8 cellular contexts compared by ENCODE assay signal in the genomic region with DNA sequence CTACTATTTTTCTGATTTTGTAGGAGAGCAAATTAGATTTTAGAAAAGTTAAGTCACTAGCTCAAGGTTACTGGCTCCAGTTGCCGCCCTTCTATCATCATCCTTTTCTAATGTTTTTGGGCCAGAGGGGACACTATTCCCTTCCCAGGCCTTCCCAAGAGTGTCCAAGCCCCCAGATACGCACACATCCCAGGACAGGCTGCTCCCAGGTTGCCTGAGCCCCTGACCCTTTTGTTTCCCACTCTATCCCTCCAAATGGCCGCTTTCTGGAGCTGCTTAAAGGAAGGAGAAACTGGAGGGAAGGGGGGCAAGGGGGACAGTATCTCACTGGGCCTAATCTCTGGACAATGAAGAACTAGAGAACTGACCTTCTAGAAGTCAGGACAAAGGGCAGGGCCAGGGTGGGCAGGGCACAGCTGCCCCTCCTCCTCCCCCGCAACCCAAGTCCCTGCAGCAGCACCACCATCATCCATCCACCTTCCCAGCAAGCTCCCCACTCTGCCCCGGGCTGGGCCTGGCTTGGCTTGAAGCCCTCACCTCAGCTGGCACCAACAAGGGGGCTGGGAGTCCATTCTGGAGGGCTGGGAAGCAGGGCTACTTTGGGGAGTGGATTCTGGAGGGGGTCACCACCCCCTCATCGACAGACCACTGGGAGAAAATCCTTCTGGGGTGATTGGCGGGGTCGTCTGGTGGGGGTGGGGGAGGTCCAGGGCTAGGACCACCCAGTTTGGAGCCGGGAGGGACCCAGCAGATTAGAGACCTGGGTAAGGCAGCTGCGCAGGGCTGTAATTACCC. TPM values are rescaled to one million over a fixed set of nuclear protein-coding genes. Genes with fewer than 3 reads are reported as not detected.
DNase-seq lines count a peak whose midpoint lies in the region; ATAC-seq lines count a peak whose summit lies in the region.

No MANE protein-coding gene starts in this region.

- H3K9ac ChIP-seq in iPS-18a (ENCODE audit: low read length), result peak overlapping the region; percentile 81
- peak overlapping the region; percentile 99 for H3K9ac ChIP-seq in stomach smooth muscle (ENCODE audit: low read length in 2 of 2)

- peak overlapping the region; percentile 90 for H3K4me3 Mint-ChIP-seq in activated CD4-positive, alpha-beta T cell treated with anti-CD3 and anti-CD28 coated beads, Interleukin-2, amount 10 ng/mL, durations not matched to agents 24 days and 14 days
- peak overlapping the region; percentile 78 for H3K4me3 Mint-ChIP-seq in activated naive CD8-positive, alpha-beta T cell treated with anti-CD3 and anti-CD28 coated beads, Interleukin-2, amount 50 U/mL, for 24 hours

- peaks cover 31% of the 10 kb centered on the region for H3K4me1 ChIP-seq in iPS-18a (ENCODE audit: control insufficient read depth, low read depth, low read length)
- peaks cover 76% of the 10 kb centered on the region for H3K4me1 ChIP-seq in stomach smooth muscle (ENCODE audit: control insufficient read depth, insufficient read depth, low read length)

- H3K27me3 ChIP-seq in iPS-18a (ENCODE audit: control insufficient read depth, insufficient read depth, low read length), result peaks cover 29% of the 10 kb centered on the region
- no peaks in the 10 kb centered on the region for H3K27me3 ChIP-seq in stomach smooth muscle (ENCODE audit: control insufficient read depth in 1 of 2, insufficient read depth in 2 of 2, low read length in 2 of 2)

- H3K36me3 ChIP-seq in iPS-18a (ENCODE audit: control insufficient read depth, low read depth, low read length) (peaks cover 4% of the 10 kb centered on the region), stomach smooth muscle (ENCODE audit: control insufficient read depth in 2 of 2, insufficient read depth in 2 of 2, low read length in 2 of 2) (peaks cover 2 to 5% of the 10 kb centered on the region in 2 donors)

- peak overlapping the region; percentile 88 for H3K4me3 ChIP-seq in iPS-18a (ENCODE audit: low read length)
- peak overlapping the region; percentile 93 to 96 for H3K4me3 ChIP-seq in stomach smooth muscle (ENCODE audit: low read length in 2 of 2)

- H3K4me1 Mint-ChIP-seq in activated CD4-positive, alpha-beta T cell treated with anti-CD3 and anti-CD28 coated beads, Interleukin-2, amount 10 ng/mL, durations not matched to agents 24 days and 14 days, result peaks cover 65% of the 10 kb centered on the region
- H3K4me1 Mint-ChIP-seq in activated naive CD8-positive, alpha-beta T cell treated with anti-CD3 and anti-CD28 coated beads, Interleukin-2, amount 50 U/mL, for 24 hours, result peaks cover 72% of the 10 kb centered on the region

- intact Hi-C loops in activated CD4-positive, alpha-beta T cell treated with anti-CD3 and anti-CD28 coated beads, Interleukin-2, amount 10 ng/mL, durations not matched to agents 24 days and 14 days (cut with micrococcal nuclease), result loop anchor here (1.0 to 5.0 kb wide), 2 partner anchors 69 to 1322 kb away; a partner anchor contains a TSS

- DNase-seq in activated CD4-positive, alpha-beta T cell treated with anti-CD3 and anti-CD28 coated beads, Interleukin-2, amount 10 ng/mL, durations not matched to agents 24 days and 14 days, result peak; percentile 61
- DNase-seq in activated CD4-positive, alpha-beta T cell treated with anti-CD3 and anti-CD28 coated beads, Interleukin-2, amount 50 U/mL, for 4 hours, result no peak
- DNase-seq in activated naive CD8-positive, alpha-beta T cell treated with anti-CD3 and anti-CD28 coated beads, Interleukin-2, amount 50 U/mL, for 24 hours, result no peak
- DNase-seq in AG20443 (ENCODE audit: low spot score), result no peak
- no peak for DNase-seq in amniotic stem cell (lab: John Stamatoyannopoulos, UW)

- H3K27ac Mint-ChIP-seq in activated CD4-positive, alpha-beta T cell treated with anti-CD3 and anti-CD28 coated beads, Interleukin-2, amount 10 ng/mL, durations not matched to agents 24 days and 14 days, result peak overlapping the region; percentile 92
- H3K27ac Mint-ChIP-seq in activated naive CD8-positive, alpha-beta T cell treated with anti-CD3 and anti-CD28 coated beads, Interleukin-2, amount 50 U/mL, for 24 hours, result peak overlapping the region; percentile 80

- H3K27ac ChIP-seq in iPS-18a (ENCODE audit: low read length) (peak overlapping the region; percentile 67), stomach smooth muscle (ENCODE audit: low read length) (peak overlapping the region; percentile 99)

- no peaks in the 10 kb centered on the region for H3K9me3 ChIP-seq in iPS-18a (ENCODE audit: control insufficient read depth, low read depth, low read length)
- H3K9me3 ChIP-seq in stomach smooth muscle (ENCODE audit: control insufficient read depth in 2 of 2, low read length in 2 of 2), result no peaks in the 10 kb centered on the region

- no peak for ATAC-seq in activated naive CD8-positive, alpha-beta T cell treated with anti-CD3 and anti-CD28 coated beads, Interleukin-2, amount 50 U/mL, for 24 hours
- no peak for ATAC-seq in HG03342 (IDR thresholded peaks at IDR 0.05; ENCODE audit: unreplicated experiment)

- peaks cover 23% of the 10 kb centered on the region for H3K36me3 Mint-ChIP-seq in activated CD4-positive, alpha-beta T cell treated with anti-CD3 and anti-CD28 coated beads, Interleukin-2, amount 10 ng/mL, durations not matched to agents 24 days and 14 days (ENCODE audit: low read depth)
- peaks cover 13% of the 10 kb centered on the region for H3K36me3 Mint-ChIP-seq in activated naive CD8-positive, alpha-beta T cell treated with anti-CD3 and anti-CD28 coated beads, Interleukin-2, amount 50 U/mL, for 24 hours (ENCODE audit: low read depth)

- no peaks in the 10 kb centered on the region for H3K9me3 Mint-ChIP-seq in activated CD4-positive, alpha-beta T cell treated with anti-CD3 and anti-CD28 coated beads, Interleukin-2, amount 10 ng/mL, durations not matched to agents 24 days and 14 days
- H3K9me3 Mint-ChIP-seq in activated naive CD8-positive, alpha-beta T cell treated with anti-CD3 and anti-CD28 coated beads, Interleukin-2, amount 50 U/mL, for 24 hours, result no peaks in the 10 kb centered on the region

- no peaks in the 10 kb centered on the region for H3K27me3 Mint-ChIP-seq in activated CD4-positive, alpha-beta T cell treated with anti-CD3 and anti-CD28 coated beads, Interleukin-2, amount 10 ng/mL, durations not matched to agents 24 days and 14 days
- H3K27me3 Mint-ChIP-seq in activated naive CD8-positive, alpha-beta T cell treated with anti-CD3 and anti-CD28 coated beads, Interleukin-2, amount 50 U/mL, for 24 hours, result no peaks in the 10 kb centered on the region

RNA-seq across cellular contexts. Expression of a gene that starts 1.0 kb away (rescaled TPM):
- total RNA-seq in activated CD4-positive, alpha-beta T cell treated with anti-CD3 and anti-CD28 coated beads, Interleukin-2, amount 10 ng/mL, durations not matched to agents 24 days and 14 days, result 170 and 177 TPM in 2 replicates

RNA-seq across cellular contexts. Expression of a gene that starts 5.7 kb away (rescaled TPM):
- total RNA-seq in activated CD4-positive, alpha-beta T cell treated with anti-CD3 and anti-CD28 coated beads, Interleukin-2, amount 10 ng/mL, durations not matched to agents 24 days and 14 days, result 71.2 and 72.4 TPM in 2 replicates

RNA-seq across cellular contexts. Expression of a gene that starts 29.9 kb away (rescaled TPM):
- 0.12 TPM in 2 replicates for total RNA-seq in activated CD4-positive, alpha-beta T cell treated with anti-CD3 and anti-CD28 coated beads, Interleukin-2, amount 10 ng/mL, durations not matched to agents 24 days and 14 days
